In the genomic region with DNA sequence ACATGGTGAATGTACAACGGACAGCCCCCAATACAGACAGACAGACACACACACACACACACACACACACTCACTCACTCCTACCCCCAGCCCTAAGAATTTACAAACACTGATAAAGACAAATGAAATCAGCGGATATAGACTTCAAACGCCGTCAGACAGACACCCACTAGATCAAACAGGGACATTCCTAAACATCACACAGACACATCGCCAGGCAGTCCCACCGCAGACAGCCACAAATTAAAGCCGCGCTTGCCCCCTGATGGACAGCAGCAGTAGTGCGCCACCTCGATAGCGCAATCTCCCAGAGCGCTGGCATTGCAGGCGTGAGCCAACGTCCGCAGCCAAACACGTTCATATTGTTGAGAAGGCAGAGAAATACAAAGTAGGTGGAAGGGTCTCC, we compare ENCODE assay signal across 8 cellular contexts. TPM values are rescaled to one million over a fixed set of nuclear protein-coding genes. Genes with fewer than 3 reads are reported as not detected.
A peak's percentile ranks its signal among the peaks of the same experiment; 100 is the strongest.
DNase-seq lines count a peak whose midpoint lies in the region; ATAC-seq, FAIRE-seq and TF ChIP-seq lines count a peak whose summit lies in the region.

No MANE protein-coding gene starts in this region.

- H3K27ac ChIP-seq in ACC112 (ENCODE audit: low read depth, low read length): no peak overlapping the region
- no peak overlapping the region; the same call in 1 of the 2 replicates for H3K27ac ChIP-seq in OCI-LY3 (ENCODE audit: low read length)

- ATAC-seq in HG03460 (IDR thresholded peaks at IDR 0.05; ENCODE audit: unreplicated experiment): peak; percentile 50

- peak overlapping the region; percentile 37 for H3K9ac ChIP-seq in OCI-LY3 (ENCODE audit: low read length)

- DNase-seq in GM18507 (ENCODE audit: extremely low spot score, insufficient read length, low read depth): peak; percentile 75
- peak; percentile 75 for DNase-seq in activated CD8-positive, alpha-beta memory T cell treated with anti-CD3 and anti-CD28 coated beads, Interleukin-2, amount 50 U/mL, for 24 hours (ENCODE audit: extremely low read depth)
- peak; percentile 89 for DNase-seq in epithelial cell of esophagus (ENCODE audit: low read depth)
- peak; percentile 75 for DNase-seq in myocyte (ENCODE audit: low read depth)
- DNase-seq in stimulated activated CD8-positive, alpha-beta memory T cell treated with anti-CD3 and anti-CD28 coated beads, Interleukin-7, amount 100 ng/mL, for 1 hour (ENCODE audit: low read depth in 2 of 2): peak; percentile 71 to 79

- no peaks in the 10 kb centered on the region for H3K4me1 ChIP-seq in ACC112 (ENCODE audit: control insufficient read depth, insufficient read depth, low read length, unreplicated experiment)
- peaks cover 28% of the 10 kb centered on the region for H3K4me1 ChIP-seq in OCI-LY3 (ENCODE audit: low read length)

- FAIRE-seq in GM18507 (lab: Jason Lieb, UNC): peak; percentile 93

- H3K36me3 ChIP-seq in ACC112 (ENCODE audit: insufficient read depth, low read length): no peaks in the 10 kb centered on the region
- no peaks in the 10 kb centered on the region for H3K36me3 ChIP-seq in OCI-LY3 (replicated peaks; ENCODE audit: low read depth, low read length)

- H2AFZ ChIP-seq in ACC112 (ENCODE audit: low read length, unreplicated experiment): no peak overlapping the region
- no peak overlapping the region for H2AFZ ChIP-seq in OCI-LY3 (ENCODE audit: low read depth, low read length)

- H3K4me3 ChIP-seq in ACC112 (ENCODE audit: low read depth, low read length): peak overlapping the region; percentile 63
- peak overlapping the region; percentile 67 for H3K4me3 ChIP-seq in OCI-LY3 (ENCODE audit: low read length)
- no peak overlapping the region for H3K4me3 ChIP-seq in epithelial cell of esophagus (ENCODE audit: low read length)

- H3K79me2 ChIP-seq in ACC112 (ENCODE audit: control insufficient read depth, insufficient read depth, low read length, unreplicated experiment) (no peaks in the 10 kb centered on the region), OCI-LY3 (ENCODE audit: low read length) (no peaks in the 10 kb centered on the region)

- peak; percentile 99 for TF ChIP-seq CTCF in OCI-LY3 (IDR thresholded peaks at IDR 0.05; ENCODE audit: low read depth, low read length)
- TF ChIP-seq CTCF in epithelial cell of esophagus (IDR thresholded peaks at IDR 0.05; ENCODE audit: insufficient read depth, low read depth, low read length, missing control alignments): peak; percentile 85

- H3K4me2 ChIP-seq in OCI-LY3 (ENCODE audit: low read length): peak overlapping the region; percentile 57

- H4K20me1 ChIP-seq in OCI-LY3 (ENCODE audit: insufficient read depth, low read length): no peaks in the 10 kb centered on the region

- H3K9me3 ChIP-seq in OCI-LY3 (ENCODE audit: insufficient read depth, low read length): no peaks in the 10 kb centered on the region

- H3K27me3 ChIP-seq in ACC112 (ENCODE audit: insufficient read depth, low read length) (peaks cover 3% of the 10 kb centered on the region; the same call in 1 of the 2 replicates), OCI-LY3 (ENCODE audit: low read depth, low read length) (peaks cover 6% of the 10 kb centered on the region)

RNA-seq across cellular contexts. Expression of a gene that starts 24.7 kb away (rescaled TPM):
- total RNA-seq in myocyte: not detected in 2 replicates
- polyA plus RNA-seq in myocyte (2012): not detected
